20 cellular contexts compared by ENCODE assay signal in the genomic region with DNA sequence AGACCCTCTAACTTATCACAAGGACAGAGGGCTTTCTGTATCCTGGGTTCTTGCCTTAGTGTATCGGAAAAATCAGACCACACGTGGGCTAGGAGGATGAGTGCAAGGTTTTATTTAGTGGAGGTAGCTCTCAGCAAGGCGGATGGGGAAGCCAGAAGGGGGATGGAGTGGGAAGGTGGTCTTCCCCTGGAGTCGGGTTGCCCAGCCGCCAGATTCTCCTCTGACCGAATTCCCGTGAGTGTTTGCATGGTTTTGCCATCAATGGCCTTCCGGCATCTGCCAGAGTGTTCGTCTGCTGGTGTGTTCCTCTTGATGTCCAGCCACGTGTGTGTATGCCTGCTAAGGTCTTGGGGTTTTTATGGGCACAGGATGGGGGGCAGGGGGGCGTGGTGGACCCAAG.
A peak's percentile ranks its signal among the peaks of the same experiment; 100 is the strongest.
DNase-seq lines count a peak whose midpoint lies in the region; ATAC-seq, FAIRE-seq and TF ChIP-seq lines count a peak whose summit lies in the region.
"Had no signal": no experiment of that assay in that cellular context is flagged by ENCODE, and none has a peak within 500 bp of the region (broad histone marks: within the 10 kb centered on the region; RNA-seq: fewer than 3 reads in every experiment).

No MANE protein-coding gene starts in this region.

- H3K18ac ChIP-seq in H1 (ENCODE audit: extremely low read depth, low read length) (no peak overlapping the region), neuronal stem cell (ENCODE audit: low read length) (no peak overlapping the region)

- no peak overlapping the region for H3K14ac ChIP-seq in H1 (ENCODE audit: insufficient read length)
- H3K14ac ChIP-seq in neuronal stem cell (ENCODE audit: low read length), result peak overlapping the region; percentile 8

- H3K56ac ChIP-seq in H1 (replicated peaks; ENCODE audit: insufficient read length, low read depth, low read length), result no peak overlapping the region

- TF ChIP-seq CTCF in GM23338 (conservative IDR thresholded peaks at IDR 0.05; ENCODE audit: low read depth in 2 of 2) (no peak), H1 (IDR thresholded peaks at IDR 0.05; ENCODE audit: control extremely low read depth in 1 of 3, insufficient read depth in 1 of 3, low read depth in 1 of 3, low read length in 3 of 3) (no peak)

- H4K5ac ChIP-seq in H1 (ENCODE audit: insufficient read length, low read depth, low read length), result no peak overlapping the region

- H3K23ac ChIP-seq in H1 (ENCODE audit: insufficient read length), result no peak overlapping the region
- no peak overlapping the region for H3K23ac ChIP-seq in neuronal stem cell (ENCODE audit: low read depth, low read length, poor library complexity)

- no peaks in the 10 kb centered on the region for H3F3A ChIP-seq in GM23338 (replicated peaks; ENCODE audit: low read depth)

- H4K8ac ChIP-seq in H1 (ENCODE audit: extremely low read depth, insufficient read depth, low read length) (no peak overlapping the region), neuronal stem cell (ENCODE audit: low read depth, low read length) (no peak overlapping the region)

- POLR2A ChIA-PET in H1 (lab: Charles Lee; ENCODE audit: partially characterized antibody), result no interaction called here

- H3K9me2 ChIP-seq in GM23338 (ENCODE audit: insufficient read depth), result no peaks in the 10 kb centered on the region

- H3K23me2 ChIP-seq in H1 (ENCODE audit: low read depth, low read length), result no peaks in the 10 kb centered on the region

- H3K9ac ChIP-seq in H1 (replicated peaks in 1 of 4; ENCODE audit: extremely low read depth in 1 of 4, low read depth in 3 of 4, low read length in 3 of 4) (no peak overlapping the region), neuronal stem cell (ENCODE audit: low read depth, low read length, poor library complexity) (no peak overlapping the region)
- H3K9ac ChIP-seq: BLaER1 treated with 17β-estradiol and CSF1 and Interleukin-3, amounts not matched to agents 10 nM and 100 nM had no signal

- no peak for TF ChIP-seq POLR2A in H1 (IDR thresholded peaks at IDR 0.05; ENCODE audit: control extremely low read depth in 1 of 2, low read depth in 2 of 2, low read length in 2 of 2)

- peaks cover 4% of the 10 kb centered on the region for H3K4me1 Mint-ChIP-seq in GM23338
- H3K4me1 Mint-ChIP-seq: B cell had no signal

- no peak for TF ChIP-seq EP300 in H1 (IDR thresholded peaks at IDR 0.05; ENCODE audit: borderline replicate concordance in 1 of 2, low read depth in 2 of 2, low read length in 2 of 2)

- H4K91ac ChIP-seq in H1 (replicated peaks; ENCODE audit: insufficient read length, low read length) (no peak overlapping the region), neuronal stem cell (ENCODE audit: low read depth, low read length, poor library complexity) (no peak overlapping the region)

- H2BK5ac ChIP-seq in H1 (ENCODE audit: low read depth, low read length), result no peak overlapping the region
- no peak overlapping the region for H2BK5ac ChIP-seq in neuronal stem cell (ENCODE audit: low read length)

- H3K27ac ChIP-seq in GM23338 (ENCODE audit: low read depth) (no peak overlapping the region), H1 (ENCODE audit: low read depth, low read length) (no peak overlapping the region), neuronal stem cell (replicated peaks; ENCODE audit: low read length) (no peak overlapping the region)
- H3K27ac ChIP-seq: BLaER1 treated with 17β-estradiol and CSF1 and Interleukin-3, amounts not matched to agents 10 nM and 100 nM; C4-2B had no signal

- no peak overlapping the region for H3K27ac Mint-ChIP-seq in GM23338
- H3K27ac Mint-ChIP-seq: B cell; CD4-positive, alpha-beta T cell; CD8-positive, alpha-beta T cell had no signal

- no peak overlapping the region for H3K4me3 ChIP-seq in GM23338
- H3K4me3 ChIP-seq in H1 (ENCODE audit: extremely low read depth in 1 of 4, insufficient read depth in 2 of 4, low read depth in 3 of 4, low read length in 4 of 4), result no peak overlapping the region
- H3K4me3 ChIP-seq in neuronal stem cell (ENCODE audit: low read length in 2 of 2), result no peak overlapping the region
- H3K4me3 ChIP-seq: BLaER1 treated with 17β-estradiol and CSF1 and Interleukin-3, amounts not matched to agents 10 nM and 100 nM had no signal

- H3K36me3 Mint-ChIP-seq in GM23338 (ENCODE audit: low read depth), result peaks cover 11% of the 10 kb centered on the region; the same call in 2 of the 3 replicates
- H3K36me3 Mint-ChIP-seq: CD8-positive, alpha-beta T cell had no signal

- no peak for ATAC-seq in GM23338
- ATAC-seq in GM18502 (IDR thresholded peaks at IDR 0.05; ENCODE audit: poor library complexity, unreplicated experiment), result no peak
- ATAC-seq: CD8-positive, alpha-beta T cell had no signal

- H3K79me1 ChIP-seq in H1 (ENCODE audit: low read depth, low read length), result no peaks in the 10 kb centered on the region
- H3K79me1 ChIP-seq in neuronal stem cell (ENCODE audit: low read depth, low read length), result no peaks in the 10 kb centered on the region

- H3K27me3 ChIP-seq in GM23338 (ENCODE audit: insufficient read depth) (no peaks in the 10 kb centered on the region), H1 (replicated peaks in 1 of 4; ENCODE audit: control insufficient read depth in 3 of 4, extremely low read depth in 1 of 4, insufficient read depth in 3 of 4, low read length in 3 of 4) (peaks cover 0 to 1% (median 0%) of the 10 kb centered on the region in 4 experiments; a peak in 1 of 7 replicates), neuronal stem cell (ENCODE audit: control insufficient read depth in 3 of 3, insufficient read depth in 3 of 3, low read depth in 1 of 3, low read length in 3 of 3) (no peaks in the 10 kb centered on the region)
- H3K27me3 ChIP-seq: BLaER1 treated with 17β-estradiol and CSF1 and Interleukin-3, amounts not matched to agents 10 nM and 100 nM had no signal

- DNase-seq in GM23338 (ENCODE audit: low spot score) (no peak), H1 (ENCODE audit: low read depth in 1 of 2, low spot score in 2 of 2) (no peak), neuronal stem cell (ENCODE audit: low spot score) (no peak), NCI-H82 treated with DMSO at 0.1 percent for 48 hours (lab: John Stamatoyannopoulos, UW; ENCODE audit: unreplicated experiment) (no peak)
- DNase-seq: 8988T; ACHN; AML-193; Caco-2; Calu3; CD4-positive, alpha-beta T cell; CD8-positive, alpha-beta T cell; DMS79 treated with DMSO at 0.1 percent for 48 hours; GF-D8 had no signal

- no peak overlapping the region for H2BK15ac ChIP-seq in H1 (ENCODE audit: low read length)
- no peak overlapping the region for H2BK15ac ChIP-seq in neuronal stem cell (ENCODE audit: low read length)

- H2BK12ac ChIP-seq in H1 (ENCODE audit: low read depth, low read length), result no peak overlapping the region; the same call in 1 of the 2 replicates
- H2BK12ac ChIP-seq in neuronal stem cell (ENCODE audit: low read length), result no peak overlapping the region

- H3K4ac ChIP-seq in H1 (replicated peaks; ENCODE audit: insufficient read length, low read depth, low read length), result no peak overlapping the region
- H3K4ac ChIP-seq in neuronal stem cell (ENCODE audit: low read length), result no peak overlapping the region

- WGBS in H1 (ENCODE audit: extremely low coverage in 1 of 2, insufficient coverage in 1 of 2, insufficient read length in 1 of 2, insufficient replicate concordance in 2 of 2, low coverage in 1 of 2, low lambda C conversion rate in 2 of 2, missing lambda C conversion rate in 1 of 2), 2 experiments, result 86% methylated on average over 11 of the region's 11 CpGs; no CpG with 5 or more reads in 1 of the 2 experiments
- WGBS in neuronal stem cell (ENCODE audit: extremely low coverage in 2 of 2, insufficient read length in 2 of 2, insufficient replicate concordance in 1 of 2), 2 donors, result no CpG with 5 or more reads among the region's 11 CpGs

- H2BK120ac ChIP-seq in H1 (replicated peaks; ENCODE audit: low read depth, low read length), result no peak overlapping the region
- no peak overlapping the region for H2BK120ac ChIP-seq in neuronal stem cell (ENCODE audit: low read depth, low read length)

- CTCF ChIA-PET in H1 (lab: Charles Lee; ENCODE audit: partially characterized antibody), result interaction anchor here (0.6 kb wide), 1 partner anchor 20 kb away, joined by 3 read pairs; no protein-coding TSS in a partner anchor

- peaks cover 4% of the 10 kb centered on the region for H3K4me1 ChIP-seq in GM23338 (ENCODE audit: insufficient read depth)
- no peaks in the 10 kb centered on the region; a peak in 1 of 7 replicates for H3K4me1 ChIP-seq in H1 (replicated peaks in 1 of 4; ENCODE audit: control insufficient read depth in 3 of 4, insufficient read depth in 4 of 4, low read length in 3 of 4)
- no peaks in the 10 kb centered on the region for H3K4me1 ChIP-seq in neuronal stem cell (ENCODE audit: control insufficient read depth in 2 of 2, insufficient read depth in 1 of 2, low read depth in 1 of 2, low read length in 2 of 2)
- H3K4me1 ChIP-seq: BLaER1 treated with 17β-estradiol and CSF1 and Interleukin-3, amounts not matched to agents 10 nM and 100 nM; Caco-2 had no signal

- TF ChIP-seq RAD21 in H1 (IDR thresholded peaks at IDR 0.05 in 1 of 2, conservative IDR thresholded peaks at IDR 0.05 in 1 of 2; ENCODE audit: low read depth in 2 of 2, low read length in 2 of 2), result no peak

- H3K4me2 ChIP-seq in GM23338, result no peak overlapping the region
- H3K4me2 ChIP-seq in H1 (ENCODE audit: insufficient read depth in 1 of 2, low read depth in 2 of 2, low read length in 2 of 2), result no peak overlapping the region
- H3K4me2 ChIP-seq in neuronal stem cell (ENCODE audit: insufficient read depth, low read length, poor library complexity, severe bottlenecking), result no peak overlapping the region
- H3K4me2 ChIP-seq: BLaER1 treated with 17β-estradiol and CSF1 and Interleukin-3, amounts not matched to agents 10 nM and 100 nM had no signal

- H2AK5ac ChIP-seq in H1 (ENCODE audit: low read depth, low read length) (no peak overlapping the region), neuronal stem cell (ENCODE audit: low read depth, low read length) (no peak overlapping the region)

- no peak overlapping the region for H2BK20ac ChIP-seq in H1 (ENCODE audit: low read length)

- H2AFZ ChIP-seq in GM23338, result 0 out of 2 replicates have a peak overlapping the region, but pooled peaks have one; percentile 4
- H2AFZ ChIP-seq in H1 (ENCODE audit: low read length), result peak overlapping the region; percentile 60; the same call in 1 of the 2 replicates
- H2AFZ ChIP-seq in neuronal stem cell (ENCODE audit: low read length), result no peak overlapping the region

- peaks cover 17% of the 10 kb centered on the region for H3K9me3 Mint-ChIP-seq in GM23338

- no peaks in the 10 kb centered on the region for H3K79me2 ChIP-seq in GM23338 (replicated peaks; ENCODE audit: insufficient read depth)
- H3K79me2 ChIP-seq in H1 (ENCODE audit: control insufficient read depth in 1 of 2, insufficient read depth in 2 of 2, low read length in 2 of 2), result no peaks in the 10 kb centered on the region

- H3K4me3 Mint-ChIP-seq in GM23338, result no peak overlapping the region
- H3K4me3 Mint-ChIP-seq: B cell; CD4-positive, alpha-beta T cell; CD8-positive, alpha-beta T cell had no signal

- no peaks in the 10 kb centered on the region for H3K27me3 Mint-ChIP-seq in GM23338 (ENCODE audit: insufficient read depth, low read depth, poor library complexity)
- H3K27me3 Mint-ChIP-seq: B cell; CD4-positive, alpha-beta T cell had no signal

- peaks cover 0 to 4% of the 10 kb centered on the region in 2 experiments; a peak in 1 of 4 replicates for H3K9me3 ChIP-seq in H1 (ENCODE audit: insufficient read depth in 2 of 2, low read depth in 1 of 2, low read length in 1 of 2)
- peaks cover 0 to 3% of the 10 kb centered on the region in 2 donors for H3K9me3 ChIP-seq in neuronal stem cell (replicated peaks in 1 of 2; ENCODE audit: control insufficient read depth in 2 of 2, insufficient read depth in 1 of 2, low read depth in 1 of 2, low read length in 2 of 2)
- H3K9me3 ChIP-seq: Caco-2 had no signal

- H3K36me3 ChIP-seq in GM23338 (ENCODE audit: insufficient read depth), result 0 out of 2 replicates have a peak, but pooled peaks cover 4% of the 10 kb centered on the region
- 0 out of 8 replicates have a peak, but pooled peaks cover 0 to 3% (median 0%) of the 10 kb centered on the region in 4 experiments for H3K36me3 ChIP-seq in H1 (ENCODE audit: control insufficient read depth in 2 of 4, insufficient read depth in 4 of 4, low read length in 3 of 4)
- H3K36me3 ChIP-seq in neuronal stem cell (replicated peaks in 1 of 2; ENCODE audit: control insufficient read depth in 2 of 2, insufficient read depth in 2 of 2, low read length in 2 of 2), result no peaks in the 10 kb centered on the region
- H3K36me3 ChIP-seq: BLaER1 treated with 17β-estradiol and CSF1 and Interleukin-3, amounts not matched to agents 10 nM and 100 nM had no signal

- FAIRE-seq in H1 (lab: Jason Lieb, UNC), result no peak
- FAIRE-seq: D721Med, GM12891, GM18507 had no signal

- no peaks in the 10 kb centered on the region for H4K20me1 ChIP-seq in GM23338 (replicated peaks; ENCODE audit: insufficient read depth)
- H4K20me1 ChIP-seq in H1 (replicated peaks in 1 of 2; ENCODE audit: control insufficient read depth in 1 of 2, insufficient read depth in 2 of 2, low read length in 2 of 2), result no peaks in the 10 kb centered on the region
- H4K20me1 ChIP-seq: BLaER1 treated with 17β-estradiol and CSF1 and Interleukin-3, amounts not matched to agents 10 nM and 100 nM had no signal
